Comparison of ENCODE assay signal across 1 cellular context in the genomic region with DNA sequence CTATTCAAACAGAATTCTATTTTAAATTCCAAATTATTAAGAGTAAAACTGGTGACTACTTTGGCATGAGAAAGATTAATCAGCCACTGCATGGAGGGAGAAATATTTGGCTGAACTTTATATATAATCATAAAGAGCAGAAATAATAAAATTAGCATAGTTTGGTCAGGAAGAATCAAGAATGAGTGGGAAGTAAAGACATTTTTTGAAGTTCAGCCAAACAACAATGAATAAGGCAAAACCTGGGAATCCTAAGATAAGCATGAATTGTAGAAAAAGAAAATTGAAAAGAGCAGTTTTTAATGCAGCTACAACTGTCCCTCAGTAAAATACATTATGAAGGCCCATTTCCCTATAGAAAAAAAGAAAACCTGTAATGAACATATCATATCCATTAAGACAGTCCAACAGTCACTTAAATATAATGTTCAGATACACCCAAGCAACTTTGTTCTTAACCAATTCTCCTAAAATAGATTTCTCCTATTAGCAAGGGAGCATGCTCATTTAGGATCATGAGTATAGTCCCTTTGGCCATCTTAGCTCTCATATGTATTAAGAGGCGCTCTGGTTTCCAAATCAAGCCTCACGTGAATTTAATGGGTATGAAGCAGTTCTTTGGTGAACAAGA.
TF ChIP-seq lines count a peak whose summit lies in the region.

No MANE protein-coding gene starts in this region.

TF ChIP-seq in HepG2, 621 proteins besides CTCF, POLR2A, EP300 and RAD21:
- TF ChIP-seq, protein P1, sequence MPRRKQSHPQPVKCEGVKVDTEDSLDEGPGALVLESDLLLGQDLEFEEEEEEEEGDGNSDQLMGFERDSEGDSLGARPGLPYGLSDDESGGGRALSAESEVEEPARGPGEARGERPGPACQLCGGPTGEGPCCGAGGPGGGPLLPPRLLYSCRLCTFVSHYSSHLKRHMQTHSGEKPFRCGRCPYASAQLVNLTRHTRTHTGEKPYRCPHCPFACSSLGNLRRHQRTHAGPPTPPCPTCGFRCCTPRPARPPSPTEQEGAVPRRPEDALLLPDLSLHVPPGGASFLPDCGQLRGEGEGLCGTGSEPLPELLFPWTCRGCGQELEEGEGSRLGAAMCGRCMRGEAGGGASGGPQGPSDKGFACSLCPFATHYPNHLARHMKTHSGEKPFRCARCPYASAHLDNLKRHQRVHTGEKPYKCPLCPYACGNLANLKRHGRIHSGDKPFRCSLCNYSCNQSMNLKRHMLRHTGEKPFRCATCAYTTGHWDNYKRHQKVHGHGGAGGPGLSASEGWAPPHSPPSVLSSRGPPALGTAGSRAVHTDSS (CRISPR knock-in tag; conservative IDR thresholded peaks at IDR 0.05): no peak
